ENCODE assay signal across 11 cellular contexts in genomic region chr20:1752045-1752444, GRCh38.
"Had no signal": no experiment of that assay in that cellular context is flagged by ENCODE, and none has a peak within 500 bp of the region (broad histone marks: within the 10 kb centered on the region; RNA-seq: fewer than 3 reads in every experiment).

No MANE protein-coding gene starts in this region.

- H2AFZ ChIP-seq: GM23248, GM23338 had no signal

- H3K9ac ChIP-seq: GM23248 had no signal

- FAIRE-seq: H1, H54 had no signal

- DNase-seq: GM23248, GOT3, H7, H9, HCEC 1CT, HFFc6 had no signal

- H3K4me3 ChIP-seq: GM23248, GM23338, HAP-1 had no signal

- H3K4me2 ChIP-seq: GM23338 had no signal

- H3K9me3 ChIP-seq: HAP-1 had no signal

- ATAC-seq: GM23338, HCT116 had no signal

- H3K27ac ChIP-seq: GM23248 had no signal

- H3K36me3 ChIP-seq: HAP-1 had no signal
